In genomic region chr4:37733230-37733904, GRCh38 we compare ENCODE assay signal across 16 cellular contexts. TPM values are rescaled to one million over a fixed set of nuclear protein-coding genes. Genes with fewer than 3 reads are reported as not detected.
DNase-seq lines count a peak whose midpoint lies in the region; ATAC-seq and TF ChIP-seq lines count a peak whose summit lies in the region.
"Had no signal": no experiment of that assay in that cellular context is flagged by ENCODE, and none has a peak within 500 bp of the region (broad histone marks: within the 10 kb centered on the region; RNA-seq: fewer than 3 reads in every experiment).

No MANE protein-coding gene starts in this region.

- H3K4me3 Mint-ChIP-seq in nephron progenitor cell: no peak overlapping the region
- H3K4me3 Mint-ChIP-seq in stimulated activated naive CD8-positive, alpha-beta T cell treated with anti-CD3 and anti-CD28 coated beads, Interleukin-15, amount 100 ng/mL, for 72 hours: no peak overlapping the region
- H3K4me3 Mint-ChIP-seq: CD4-positive, CD25-positive, alpha-beta regulatory T cell; IgD-negative memory B cell had no signal

- H3K4me3 ChIP-seq in left ventricle myocardium inferior: no peak overlapping the region
- H3K4me3 ChIP-seq: BLaER1 treated with 17β-estradiol and CSF1 and Interleukin-3, amounts not matched to agents 10 nM and 100 nM; GM12878; HAP-1 had no signal

- no peaks in the 10 kb centered on the region for H3K9me3 Mint-ChIP-seq in nephron progenitor cell
- no peaks in the 10 kb centered on the region for H3K9me3 Mint-ChIP-seq in stimulated activated naive CD8-positive, alpha-beta T cell treated with anti-CD3 and anti-CD28 coated beads, Interleukin-15, amount 100 ng/mL, for 72 hours
- H3K9me3 Mint-ChIP-seq: IgD-negative memory B cell had no signal

- H3K27ac ChIP-seq in caudate nucleus (ENCODE audit: low read depth, low read length) (no peak overlapping the region), left ventricle myocardium inferior (replicated peaks) (no peak overlapping the region)
- H3K27ac ChIP-seq: BLaER1 treated with 17β-estradiol and CSF1 and Interleukin-3, amounts not matched to agents 10 nM and 100 nM had no signal

- H3K27me3 Mint-ChIP-seq in nephron progenitor cell (ENCODE audit: low read depth, poor library complexity): peaks cover 14% of the 10 kb centered on the region
- H3K27me3 Mint-ChIP-seq in stimulated activated naive CD8-positive, alpha-beta T cell treated with anti-CD3 and anti-CD28 coated beads, Interleukin-15, amount 100 ng/mL, for 72 hours: no peaks in the 10 kb centered on the region

- peaks cover 20% of the 10 kb centered on the region for H3K4me1 Mint-ChIP-seq in nephron progenitor cell
- no peaks in the 10 kb centered on the region for H3K4me1 Mint-ChIP-seq in stimulated activated naive CD8-positive, alpha-beta T cell treated with anti-CD3 and anti-CD28 coated beads, Interleukin-15, amount 100 ng/mL, for 72 hours
- H3K4me1 Mint-ChIP-seq: IgD-negative memory B cell had no signal

- H3K4me1 ChIP-seq in left ventricle myocardium inferior: no peaks in the 10 kb centered on the region
- H3K4me1 ChIP-seq: HAP-1 had no signal

- peak overlapping the region; percentile 25 for H3K27ac Mint-ChIP-seq in nephron progenitor cell
- no peak overlapping the region for H3K27ac Mint-ChIP-seq in stimulated activated naive CD8-positive, alpha-beta T cell treated with anti-CD3 and anti-CD28 coated beads, Interleukin-15, amount 100 ng/mL, for 72 hours
- H3K27ac Mint-ChIP-seq: CD4-positive, CD25-positive, alpha-beta regulatory T cell; IgD-negative memory B cell had no signal

- H3K27me3 ChIP-seq in left ventricle myocardium inferior (ENCODE audit: low read depth): no peaks in the 10 kb centered on the region
- H3K27me3 ChIP-seq: BLaER1 treated with 17β-estradiol and CSF1 and Interleukin-3, amounts not matched to agents 10 nM and 100 nM had no signal

- intact Hi-C loops in left ventricle myocardium inferior (cut with micrococcal nuclease): no loop called here

- DNase-seq in left lobe of liver (ENCODE audit: low spot score): peak; percentile 58
- DNase-seq in nephron progenitor cell: no peak
- no peak for DNase-seq in stimulated activated naive CD8-positive, alpha-beta T cell treated with anti-CD3 and anti-CD28 coated beads, Interleukin-15, amount 100 ng/mL, for 72 hours
- no peak for DNase-seq in caudate nucleus (lab: John Stamatoyannopoulos, UW)
- DNase-seq in left ventricle myocardium inferior: no peak
- DNase-seq: 8988T; Calu3; CD4-positive, CD25-positive, alpha-beta regulatory T cell; DMS 273 treated with DMSO at 0.1 percent for 48 hours had no signal

- ATAC-seq in GM18502 (IDR thresholded peaks at IDR 0.05; ENCODE audit: poor library complexity, unreplicated experiment) (peak; percentile 22), HG03442 (IDR thresholded peaks at IDR 0.05; ENCODE audit: unreplicated experiment) (peak; percentile 9), left lobe of liver (peak; percentile 94), HG02798 (IDR thresholded peaks at IDR 0.05; ENCODE audit: poor library complexity, unreplicated experiment) (no peak)
- no peak for ATAC-seq in stimulated activated naive CD8-positive, alpha-beta T cell treated with anti-CD3 and anti-CD28 coated beads, Interleukin-15, amount 100 ng/mL, for 72 hours

- H3K36me3 ChIP-seq in left ventricle myocardium inferior: no peaks in the 10 kb centered on the region
- H3K36me3 ChIP-seq: BLaER1 treated with 17β-estradiol and CSF1 and Interleukin-3, amounts not matched to agents 10 nM and 100 nM; HAP-1 had no signal

- no peaks in the 10 kb centered on the region for H3K9me3 ChIP-seq in left ventricle myocardium inferior (replicated peaks)
- H3K9me3 ChIP-seq: BLaER1 treated with 17β-estradiol and CSF1 and Interleukin-3, amounts not matched to agents 10 nM and 100 nM; HAP-1 had no signal

- H3K36me3 Mint-ChIP-seq in nephron progenitor cell (ENCODE audit: low read depth): no peaks in the 10 kb centered on the region
- H3K36me3 Mint-ChIP-seq: CD4-positive, CD25-positive, alpha-beta regulatory T cell; IgD-negative memory B cell had no signal

- no peak for TF ChIP-seq CTCF in nephron progenitor cell (IDR thresholded peaks at IDR 0.05)
- TF ChIP-seq CTCF in left ventricle myocardium inferior (IDR thresholded peaks at IDR 0.05; ENCODE audit: borderline replicate concordance): no peak

RNA-seq across cellular contexts. Expression of gene RELL1, which starts 47.2 kb away (rescaled TPM):
- 3.9 TPM for total RNA-seq in left lobe of liver
- total RNA-seq in left ventricle myocardium inferior: 22.2 TPM

Comparison
In these comparisons a context has a peak if more than half of its experiments do, and no peak if none do; other contexts are left out.
1. ATAC-seq: peak in GM18502 (single experiment), HG03442 (single experiment) and left lobe of liver (single experiment); none in stimulated activated naive CD8-positive, alpha-beta T cell treated with anti-CD3 and anti-CD28 coated beads, Interleukin-15, amount 100 ng/mL, for 72 hours (single experiment) and HG02798 (single experiment).